In the genomic region with DNA sequence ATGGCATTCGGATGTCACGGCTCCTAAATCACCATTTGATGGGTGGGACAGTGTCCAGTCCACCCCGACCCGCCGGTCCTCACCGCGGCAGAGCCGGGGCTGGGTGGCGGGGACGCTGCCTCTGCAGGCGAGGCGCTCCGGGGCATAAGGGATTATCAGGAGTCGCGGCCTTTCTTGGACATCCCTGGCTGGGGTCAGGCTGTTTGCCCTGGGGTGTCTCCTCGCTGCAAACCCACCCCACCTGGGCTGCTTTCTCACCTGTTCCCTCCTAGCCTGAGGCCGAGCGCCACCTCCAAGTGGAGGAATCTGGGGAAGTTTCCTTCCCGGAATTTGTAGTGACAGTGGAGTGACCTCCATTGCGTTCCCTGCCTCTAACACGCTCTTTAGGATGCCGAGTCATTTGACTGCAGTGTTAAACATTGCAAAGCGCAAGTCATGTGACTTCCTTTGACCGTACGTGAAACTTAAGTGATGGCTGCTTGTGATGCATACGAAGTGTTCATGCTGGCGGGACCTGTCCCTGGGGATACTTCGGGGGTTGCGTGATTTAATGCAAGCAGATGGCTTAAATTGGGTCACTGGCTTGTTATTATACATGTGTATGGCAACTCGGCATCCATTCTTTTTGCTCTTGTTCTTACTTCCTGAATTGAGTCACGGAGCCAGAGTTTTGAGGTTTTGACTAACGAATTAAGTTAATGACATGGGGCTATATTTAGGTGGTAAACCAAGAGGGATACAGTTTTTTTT, we compare ENCODE assay signal across 1 cellular context.
TF ChIP-seq lines count a peak whose summit lies in the region.

No MANE protein-coding gene starts in this region.

TF ChIP-seq in K562, 482 proteins besides CTCF, POLR2A, EP300 and RAD21 (continued from another document and continues in another):
- TF ChIP-seq RERE (CRISPR knock-in tag; IDR thresholded peaks at IDR 0.05; ENCODE audit: borderline replicate concordance): 0 out of 2 replicates have a peak, but pooled peaks have one; percentile 12
- TF ChIP-seq, protein P1, sequence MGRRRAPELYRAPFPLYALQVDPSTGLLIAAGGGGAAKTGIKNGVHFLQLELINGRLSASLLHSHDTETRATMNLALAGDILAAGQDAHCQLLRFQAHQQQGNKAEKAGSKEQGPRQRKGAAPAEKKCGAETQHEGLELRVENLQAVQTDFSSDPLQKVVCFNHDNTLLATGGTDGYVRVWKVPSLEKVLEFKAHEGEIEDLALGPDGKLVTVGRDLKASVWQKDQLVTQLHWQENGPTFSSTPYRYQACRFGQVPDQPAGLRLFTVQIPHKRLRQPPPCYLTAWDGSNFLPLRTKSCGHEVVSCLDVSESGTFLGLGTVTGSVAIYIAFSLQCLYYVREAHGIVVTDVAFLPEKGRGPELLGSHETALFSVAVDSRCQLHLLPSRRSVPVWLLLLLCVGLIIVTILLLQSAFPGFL (CRISPR knock-in tag; IDR thresholded peaks at IDR 0.05): no peak
- no peak for TF ChIP-seq RBM25 (IDR thresholded peaks at IDR 0.05; ENCODE audit: low read depth, low read length, severe bottlenecking)
- no peak for TF ChIP-seq MXD1 (CRISPR knock-in tag; IDR thresholded peaks at IDR 0.05; ENCODE audit: borderline replicate concordance, poor library complexity, severe bottlenecking)
- TF ChIP-seq HMBOX1 (IDR thresholded peaks at IDR 0.05): no peak
- no peak for TF ChIP-seq ZNF57 (CRISPR knock-in tag; IDR thresholded peaks at IDR 0.05)
- TF ChIP-seq, protein P2, sequence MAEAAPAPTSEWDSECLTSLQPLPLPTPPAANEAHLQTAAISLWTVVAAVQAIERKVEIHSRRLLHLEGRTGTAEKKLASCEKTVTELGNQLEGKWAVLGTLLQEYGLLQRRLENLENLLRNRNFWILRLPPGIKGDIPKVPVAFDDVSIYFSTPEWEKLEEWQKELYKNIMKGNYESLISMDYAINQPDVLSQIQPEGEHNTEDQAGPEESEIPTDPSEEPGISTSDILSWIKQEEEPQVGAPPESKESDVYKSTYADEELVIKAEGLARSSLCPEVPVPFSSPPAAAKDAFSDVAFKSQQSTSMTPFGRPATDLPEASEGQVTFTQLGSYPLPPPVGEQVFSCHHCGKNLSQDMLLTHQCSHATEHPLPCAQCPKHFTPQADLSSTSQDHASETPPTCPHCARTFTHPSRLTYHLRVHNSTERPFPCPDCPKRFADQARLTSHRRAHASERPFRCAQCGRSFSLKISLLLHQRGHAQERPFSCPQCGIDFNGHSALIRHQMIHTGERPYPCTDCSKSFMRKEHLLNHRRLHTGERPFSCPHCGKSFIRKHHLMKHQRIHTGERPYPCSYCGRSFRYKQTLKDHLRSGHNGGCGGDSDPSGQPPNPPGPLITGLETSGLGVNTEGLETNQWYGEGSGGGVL (CRISPR knock-in tag; IDR thresholded peaks at IDR 0.05): no peak
- no peak for TF ChIP-seq FOSL1 (tag; conservative IDR thresholded peaks at IDR 0.05)
- TF ChIP-seq ZNF77 (CRISPR knock-in tag; IDR thresholded peaks at IDR 0.05): no peak
- TF ChIP-seq, protein P3, sequence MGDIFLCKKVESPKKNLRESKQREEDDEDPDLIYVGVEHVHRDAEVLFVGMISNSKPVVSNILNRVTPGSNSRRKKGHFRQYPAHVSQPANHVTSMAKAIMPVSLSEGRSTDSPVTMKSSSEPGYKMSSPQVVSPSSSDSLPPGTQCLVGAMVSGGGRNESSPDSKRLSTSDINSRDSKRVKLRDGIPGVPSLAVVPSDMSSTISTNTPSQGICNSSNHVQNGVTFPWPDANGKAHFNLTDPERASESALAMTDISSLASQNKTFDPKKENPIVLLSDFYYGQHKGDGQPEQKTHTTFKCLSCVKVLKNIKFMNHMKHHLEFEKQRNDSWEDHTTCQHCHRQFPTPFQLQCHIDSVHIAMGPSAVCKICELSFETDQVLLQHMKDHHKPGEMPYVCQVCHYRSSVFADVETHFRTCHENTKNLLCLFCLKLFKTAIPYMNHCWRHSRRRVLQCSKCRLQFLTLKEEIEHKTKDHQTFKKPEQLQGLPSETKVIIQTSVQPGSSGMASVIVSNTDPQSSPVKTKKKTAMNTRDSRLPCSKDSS (IDR thresholded peaks at IDR 0.05; ENCODE audit: low read depth, partially characterized antibody): no peak
- TF ChIP-seq HDGF (IDR thresholded peaks at IDR 0.05): no peak
- TF ChIP-seq SUPT5H (IDR thresholded peaks at IDR 0.05): peak; percentile 84
- peak; percentile 60; the same call in 1 of the 2 replicates for TF ChIP-seq ATF3 (IDR thresholded peaks at IDR 0.05)
- 0 out of 2 replicates have a peak, but pooled peaks have one; percentile 60 for TF ChIP-seq ATF3 (CRISPR knock-in tag; conservative IDR thresholded peaks at IDR 0.05)
- TF ChIP-seq ETS1 (conservative IDR thresholded peaks at IDR 0.05; ENCODE audit: control insufficient read depth, low read depth, low read length): no peak
- TF ChIP-seq ZNF41 (CRISPR knock-in tag; conservative IDR thresholded peaks at IDR 0.05): 0 out of 2 replicates have a peak, but pooled peaks have one; percentile 19
- no peak for TF ChIP-seq NR1H2 (CRISPR knock-in tag; IDR thresholded peaks at IDR 0.05)
- TF ChIP-seq CBX8 (IDR thresholded peaks at IDR 0.05; ENCODE audit: borderline replicate concordance, extremely low read depth, low read depth, low read length, poor library complexity, severe bottlenecking): no peak
- TF ChIP-seq, protein P4, sequence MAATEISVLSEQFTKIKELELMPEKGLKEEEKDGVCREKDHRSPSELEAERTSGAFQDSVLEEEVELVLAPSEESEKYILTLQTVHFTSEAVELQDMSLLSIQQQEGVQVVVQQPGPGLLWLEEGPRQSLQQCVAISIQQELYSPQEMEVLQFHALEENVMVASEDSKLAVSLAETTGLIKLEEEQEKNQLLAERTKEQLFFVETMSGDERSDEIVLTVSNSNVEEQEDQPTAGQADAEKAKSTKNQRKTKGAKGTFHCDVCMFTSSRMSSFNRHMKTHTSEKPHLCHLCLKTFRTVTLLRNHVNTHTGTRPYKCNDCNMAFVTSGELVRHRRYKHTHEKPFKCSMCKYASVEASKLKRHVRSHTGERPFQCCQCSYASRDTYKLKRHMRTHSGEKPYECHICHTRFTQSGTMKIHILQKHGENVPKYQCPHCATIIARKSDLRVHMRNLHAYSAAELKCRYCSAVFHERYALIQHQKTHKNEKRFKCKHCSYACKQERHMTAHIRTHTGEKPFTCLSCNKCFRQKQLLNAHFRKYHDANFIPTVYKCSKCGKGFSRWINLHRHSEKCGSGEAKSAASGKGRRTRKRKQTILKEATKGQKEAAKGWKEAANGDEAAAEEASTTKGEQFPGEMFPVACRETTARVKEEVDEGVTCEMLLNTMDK (IDR thresholded peaks at IDR 0.05; ENCODE audit: borderline replicate concordance, insufficient read depth, low read depth, low read length, poor library complexity, severe bottlenecking): no peak
- no peak for TF ChIP-seq ZNF143 (CRISPR knock-in tag; IDR thresholded peaks at IDR 0.05)
- no peak for TF ChIP-seq ZNF184 (CRISPR knock-in tag; IDR thresholded peaks at IDR 0.05)
- 0 out of 2 replicates have a peak, but pooled peaks have one; percentile 56 for TF ChIP-seq ZNF431 (CRISPR knock-in tag; IDR thresholded peaks at IDR 0.05)
- TF ChIP-seq, protein P5, sequence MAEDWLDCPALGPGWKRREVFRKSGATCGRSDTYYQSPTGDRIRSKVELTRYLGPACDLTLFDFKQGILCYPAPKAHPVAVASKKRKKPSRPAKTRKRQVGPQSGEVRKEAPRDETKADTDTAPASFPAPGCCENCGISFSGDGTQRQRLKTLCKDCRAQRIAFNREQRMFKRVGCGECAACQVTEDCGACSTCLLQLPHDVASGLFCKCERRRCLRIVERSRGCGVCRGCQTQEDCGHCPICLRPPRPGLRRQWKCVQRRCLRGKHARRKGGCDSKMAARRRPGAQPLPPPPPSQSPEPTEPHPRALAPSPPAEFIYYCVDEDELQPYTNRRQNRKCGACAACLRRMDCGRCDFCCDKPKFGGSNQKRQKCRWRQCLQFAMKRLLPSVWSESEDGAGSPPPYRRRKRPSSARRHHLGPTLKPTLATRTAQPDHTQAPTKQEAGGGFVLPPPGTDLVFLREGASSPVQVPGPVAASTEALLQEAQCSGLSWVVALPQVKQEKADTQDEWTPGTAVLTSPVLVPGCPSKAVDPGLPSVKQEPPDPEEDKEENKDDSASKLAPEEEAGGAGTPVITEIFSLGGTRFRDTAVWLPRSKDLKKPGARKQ (CRISPR knock-in tag; IDR thresholded peaks at IDR 0.05): no peak
- no peak for TF ChIP-seq DNMT1 (IDR thresholded peaks at IDR 0.05)
- TF ChIP-seq SREBF2 (CRISPR knock-in tag; IDR thresholded peaks at IDR 0.05): no peak
- no peak for TF ChIP-seq SRSF7 (optimal IDR thresholded peaks at IDR 0.05; ENCODE audit: low read depth, low read length)
- TF ChIP-seq, protein P6, sequence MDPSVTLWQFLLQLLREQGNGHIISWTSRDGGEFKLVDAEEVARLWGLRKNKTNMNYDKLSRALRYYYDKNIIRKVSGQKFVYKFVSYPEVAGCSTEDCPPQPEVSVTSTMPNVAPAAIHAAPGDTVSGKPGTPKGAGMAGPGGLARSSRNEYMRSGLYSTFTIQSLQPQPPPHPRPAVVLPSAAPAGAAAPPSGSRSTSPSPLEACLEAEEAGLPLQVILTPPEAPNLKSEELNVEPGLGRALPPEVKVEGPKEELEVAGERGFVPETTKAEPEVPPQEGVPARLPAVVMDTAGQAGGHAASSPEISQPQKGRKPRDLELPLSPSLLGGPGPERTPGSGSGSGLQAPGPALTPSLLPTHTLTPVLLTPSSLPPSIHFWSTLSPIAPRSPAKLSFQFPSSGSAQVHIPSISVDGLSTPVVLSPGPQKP (CRISPR knock-in tag; IDR thresholded peaks at IDR 0.05): no peak
- no peak for TF ChIP-seq ZNF785 (CRISPR knock-in tag; IDR thresholded peaks at IDR 0.05)
- TF ChIP-seq, protein P7, sequence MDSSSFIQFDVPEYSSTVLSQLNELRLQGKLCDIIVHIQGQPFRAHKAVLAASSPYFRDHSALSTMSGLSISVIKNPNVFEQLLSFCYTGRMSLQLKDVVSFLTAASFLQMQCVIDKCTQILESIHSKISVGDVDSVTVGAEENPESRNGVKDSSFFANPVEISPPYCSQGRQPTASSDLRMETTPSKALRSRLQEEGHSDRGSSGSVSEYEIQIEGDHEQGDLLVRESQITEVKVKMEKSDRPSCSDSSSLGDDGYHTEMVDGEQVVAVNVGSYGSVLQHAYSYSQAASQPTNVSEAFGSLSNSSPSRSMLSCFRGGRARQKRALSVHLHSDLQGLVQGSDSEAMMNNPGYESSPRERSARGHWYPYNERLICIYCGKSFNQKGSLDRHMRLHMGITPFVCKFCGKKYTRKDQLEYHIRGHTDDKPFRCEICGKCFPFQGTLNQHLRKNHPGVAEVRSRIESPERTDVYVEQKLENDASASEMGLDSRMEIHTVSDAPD (CRISPR knock-in tag; IDR thresholded peaks at IDR 0.05): no peak
- no peak for TF ChIP-seq CSDE1 (IDR thresholded peaks at IDR 0.05)
- no peak for TF ChIP-seq PHB (CRISPR knock-in tag; IDR thresholded peaks at IDR 0.05)
- TF ChIP-seq KLF13 (tag; IDR thresholded peaks at IDR 0.05; ENCODE audit: borderline replicate concordance, low read depth): no peak
